Comparison of ENCODE assay signal across 21 cellular contexts in genomic region chr4:56158483-56158882, GRCh38.
A peak's percentile ranks its signal among the peaks of the same experiment; 100 is the strongest.
DNase-seq lines count a peak whose midpoint lies in the region; TF ChIP-seq lines count a peak whose summit lies in the region.
"Had no signal": no experiment of that assay in that cellular context is flagged by ENCODE, and none has a peak within 500 bp of the region (broad histone marks: within the 10 kb centered on the region; RNA-seq: fewer than 3 reads in every experiment).

No MANE protein-coding gene starts in this region.

- H3K27me3 ChIP-seq in hepatocyte: no peaks in the 10 kb centered on the region
- H3K27me3 ChIP-seq: adrenal gland, cardiac muscle cell, SJCRH30 had no signal

- 66% methylated on average over 5 of the region's 5 CpGs for WGBS in hepatocyte (ENCODE audit: low lambda C conversion rate, missing lambda C conversion rate)

- H3K4me2 ChIP-seq in hepatocyte: no peak overlapping the region

- peak; percentile 36 for DNase-seq in activated naive CD4-positive, alpha-beta T cell treated with anti-CD3 and anti-CD28 coated beads, Interleukin-2, amount 50 U/mL, for 16 hours
- no peak for DNase-seq in activated naive CD4-positive, alpha-beta T cell treated with Interleukin-2 at 50 U/mL for 16 hours
- DNase-seq in NCI-H69 (lab: John Stamatoyannopoulos, UW) (peak; percentile 93), hepatocyte (ENCODE audit: low spot score) (peak; percentile 58), NCI-H2107 (lab: John Stamatoyannopoulos, UW) (no peak), kidney tubule cell (ENCODE audit: low spot score) (no peak), KG1 (lab: John Stamatoyannopoulos, UW) (no peak)
- DNase-seq in stimulated activated CD4-positive, alpha-beta T cell treated with anti-CD3 and anti-CD28 coated beads, TNF-alpha, amount 100 ng/mL, for 48 hours (ENCODE audit: low read depth in 3 of 3): peak in 2 of 3 donors; percentile 12 to 27
- DNase-seq: activated CD4-positive, CD25-positive, alpha-beta regulatory T cell treated with anti-CD3 and anti-CD28 coated beads, Interleukin-2, amount 50 U/mL, for 72 hours; adrenal gland; foreskin melanocyte; HCEC 1CT; KBM-7; MV-4-11; NCI-H2029 treated with DMSO at 0.1 percent for 48 hours; NCI-H524; occipital lobe; right cardiac atrium; SJCRH30 had no signal

- H3K36me3 ChIP-seq in hepatocyte (replicated peaks; ENCODE audit: insufficient read depth, low read depth): no peaks in the 10 kb centered on the region
- H3K36me3 ChIP-seq: adrenal gland, cardiac muscle cell, SJCRH30 had no signal

- H4K20me1 ChIP-seq in hepatocyte (ENCODE audit: insufficient read depth, poor library complexity, severe bottlenecking): no peaks in the 10 kb centered on the region

- H3K4me1 ChIP-seq in hepatocyte (ENCODE audit: insufficient read depth): no peaks in the 10 kb centered on the region
- H3K4me1 ChIP-seq: adrenal gland, SJCRH30 had no signal

- no peak for TF ChIP-seq CTCF in hepatocyte (IDR thresholded peaks at IDR 0.05; ENCODE audit: poor library complexity)

- peaks cover 24% of the 10 kb centered on the region for H3K79me2 ChIP-seq in hepatocyte

- H3K9me3 ChIP-seq in hepatocyte (ENCODE audit: low read depth): no peaks in the 10 kb centered on the region
- H3K9me3 ChIP-seq: adrenal gland, SJCRH30 had no signal

- no peaks in the 10 kb centered on the region for H3K9me2 ChIP-seq in hepatocyte (replicated peaks; ENCODE audit: insufficient read depth)

- H3K4me3 ChIP-seq in hepatocyte: no peak overlapping the region
- H3K4me3 ChIP-seq: adrenal gland, cardiac muscle cell, SJCRH30 had no signal

- H2AFZ ChIP-seq in hepatocyte: no peak overlapping the region

- H3K27ac ChIP-seq in hepatocyte: peak overlapping the region; percentile 55
- H3K27ac ChIP-seq: adrenal gland, cardiac muscle cell, epithelial cell of prostate, SJCRH30 had no signal

Comparison
In these comparisons a context has a peak if more than half of its experiments do, and no peak if none do; other contexts are left out.
1. DNase-seq: peak in activated naive CD4-positive, alpha-beta T cell treated with anti-CD3 and anti-CD28 coated beads, Interleukin-2, amount 50 U/mL, for 16 hours (single experiment), NCI-H69 (single experiment), hepatocyte (single experiment) and stimulated activated CD4-positive, alpha-beta T cell treated with anti-CD3 and anti-CD28 coated beads, TNF-alpha, amount 100 ng/mL, for 48 hours (2 of 3); none in activated naive CD4-positive, alpha-beta T cell treated with Interleukin-2 at 50 U/mL for 16 hours (single experiment), NCI-H2107 (single experiment), kidney tubule cell (single experiment) and KG1 (single experiment).